Comparison of ENCODE assay signal across 8 cellular contexts in genomic region chr19:6674868-6675305, GRCh38. TPM values are rescaled to one million over a fixed set of nuclear protein-coding genes. Genes with fewer than 3 reads are reported as not detected.
DNase-seq lines count a peak whose midpoint lies in the region; ATAC-seq, FAIRE-seq and TF ChIP-seq lines count a peak whose summit lies in the region.

No MANE protein-coding gene starts in this region.

- intact Hi-C loops in Calu3 (cut with micrococcal nuclease; ENCODE audit: unreplicated experiment): no loop called here

- CTCF ChIA-PET in Calu3 (lab: Charles Lee): no interaction called here

- TF ChIP-seq CTCF in Calu3 (IDR thresholded peaks at IDR 0.05; ENCODE audit: unreplicated experiment): no peak

- no TSS peak for BruUV-seq in Calu3 (replicated peaks; lab: Mats Ljungman, UMichigan)

- DNase-seq in GM18507 (ENCODE audit: extremely low spot score, insufficient read length, low read depth) (peak; percentile 75), inferior parietal cortex (ENCODE audit: extremely low spot score) (peak; percentile 5), Calu3 (no peak)
- peak; percentile 81 for DNase-seq in activated naive CD8-positive, alpha-beta T cell treated with anti-CD3 and anti-CD28 coated beads, Interleukin-2, amount 50 U/mL, for 16 hours (ENCODE audit: low read depth, low spot score)
- DNase-seq in stimulated activated CD8-positive, alpha-beta memory T cell treated with anti-CD3 and anti-CD28 coated beads, Interleukin-12 subunit alpha, Interleukin-12 subunit beta, amount 100 ng/mL, for 1 hour (ENCODE audit: low read depth): peak; percentile 85

- peak overlapping the region; percentile 93 for H3K27ac Mint-ChIP-seq in T-helper 1 cell treated with Interleukin-12 subunit alpha and Interleukin-12 subunit beta and Interleukin-4 antibody, amounts not matched to agents 30 μg/mL and 1 μg/mL, for 36 hours
- no peak overlapping the region for H3K27ac Mint-ChIP-seq in Calu3 (ENCODE audit: unreplicated experiment)

- FAIRE-seq in GM18507 (lab: Jason Lieb, UNC): peak; percentile 96

- peaks cover 2% of the 10 kb centered on the region for H3K36me3 Mint-ChIP-seq in T-helper 1 cell treated with Interleukin-12 subunit alpha and Interleukin-12 subunit beta and Interleukin-4 antibody, amounts not matched to agents 30 μg/mL and 1 μg/mL, for 36 hours (ENCODE audit: low read depth)
- H3K36me3 Mint-ChIP-seq in Calu3 (ENCODE audit: insufficient read depth, unreplicated experiment): peaks cover 36% of the 10 kb centered on the region

- ATAC-seq in HG03354 (IDR thresholded peaks at IDR 0.05; ENCODE audit: poor library complexity, severe bottlenecking, unreplicated experiment): peak; percentile 60
- no peak for ATAC-seq in GM19328 (IDR thresholded peaks at IDR 0.05; ENCODE audit: unreplicated experiment)

- peak overlapping the region; percentile 83 for H3K4me3 Mint-ChIP-seq in T-helper 1 cell treated with Interleukin-12 subunit alpha and Interleukin-12 subunit beta and Interleukin-4 antibody, amounts not matched to agents 30 μg/mL and 1 μg/mL, for 36 hours
- H3K4me3 Mint-ChIP-seq in Calu3 (ENCODE audit: low read depth, unreplicated experiment): no peak overlapping the region

- H3K4me1 Mint-ChIP-seq in T-helper 1 cell treated with Interleukin-12 subunit alpha and Interleukin-12 subunit beta and Interleukin-4 antibody, amounts not matched to agents 30 μg/mL and 1 μg/mL, for 36 hours (ENCODE audit: low read depth): peaks cover 49% of the 10 kb centered on the region
- H3K4me1 Mint-ChIP-seq in Calu3 (ENCODE audit: low read depth, unreplicated experiment): no peaks in the 10 kb centered on the region

- H3K27me3 Mint-ChIP-seq in T-helper 1 cell treated with Interleukin-12 subunit alpha and Interleukin-12 subunit beta and Interleukin-4 antibody, amounts not matched to agents 30 μg/mL and 1 μg/mL, for 36 hours (ENCODE audit: low read depth): peaks cover 7% of the 10 kb centered on the region
- H3K27me3 Mint-ChIP-seq in Calu3 (ENCODE audit: unreplicated experiment): no peaks in the 10 kb centered on the region

- peaks cover 7% of the 10 kb centered on the region for H3K9me3 Mint-ChIP-seq in T-helper 1 cell treated with Interleukin-12 subunit alpha and Interleukin-12 subunit beta and Interleukin-4 antibody, amounts not matched to agents 30 μg/mL and 1 μg/mL, for 36 hours
- no peaks in the 10 kb centered on the region for H3K9me3 Mint-ChIP-seq in Calu3 (ENCODE audit: low read depth, unreplicated experiment)

RNA-seq across cellular contexts. Expression of gene TNFSF14, which starts 4.9 kb away (rescaled TPM):
- 4.3 TPM in 2 replicates for total RNA-seq in Calu3 (2022)

RNA-seq across cellular contexts. Expression of gene C3, which starts 45.6 kb away (rescaled TPM):
- 517 and 658 TPM in 2 replicates for total RNA-seq in Calu3 (2022)
